ENCODE assay signal across 22 cellular contexts in the genomic region with DNA sequence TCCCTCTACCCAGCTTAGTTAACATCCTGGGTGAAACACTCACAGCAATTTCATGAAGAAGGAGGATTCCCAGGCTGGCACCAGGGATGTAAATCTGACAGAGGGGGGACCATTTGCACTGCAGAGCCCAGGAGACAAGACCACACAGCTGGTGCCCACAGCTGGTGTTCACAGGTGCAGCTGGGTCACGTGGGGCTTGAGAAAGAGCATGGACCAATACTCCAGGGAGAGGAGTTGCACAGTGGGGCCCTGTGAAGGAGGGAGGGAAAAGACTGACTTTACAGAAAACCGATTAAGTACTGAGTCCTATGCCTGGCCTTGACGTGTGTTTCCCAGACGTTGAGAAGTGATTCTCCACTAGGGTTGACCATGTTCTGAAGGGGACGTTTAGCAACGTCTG.
"Had no signal": no experiment of that assay in that cellular context is flagged by ENCODE, and none has a peak within 500 bp of the region (broad histone marks: within the 10 kb centered on the region; RNA-seq: fewer than 3 reads in every experiment).

No MANE protein-coding gene starts in this region.

- H3K4me3 ChIP-seq: body of pancreas, cardiac muscle cell, esophagus squamous epithelium, gastroesophageal sphincter, left ventricle myocardium inferior, ovary, prostate gland, spleen, thoracic aorta had no signal

- H3K36me3 ChIP-seq: cardiac muscle cell, esophagus squamous epithelium, gastroesophageal sphincter, left ventricle myocardium inferior, ovary, prostate gland, spleen, thoracic aorta had no signal

- H3K9me3 ChIP-seq: body of pancreas, esophagus squamous epithelium, gastroesophageal sphincter, left ventricle myocardium inferior, ovary, prostate gland, spleen, thoracic aorta had no signal

- H3K27me3 ChIP-seq: body of pancreas, cardiac muscle cell, esophagus squamous epithelium, gastroesophageal sphincter, ovary, spleen had no signal

- H3K27ac ChIP-seq: body of pancreas, cardiac muscle cell, esophagus squamous epithelium, gastroesophageal sphincter, left ventricle myocardium inferior, ovary, prostate gland, spleen, thoracic aorta had no signal

- ATAC-seq: activated CD8-positive, alpha-beta T cell treated with anti-CD3 and anti-CD28 coated beads for 36 hours; body of pancreas; gastroesophageal sphincter; natural killer cell had no signal

- H3K4me1 ChIP-seq: esophagus squamous epithelium, gastroesophageal sphincter, left ventricle myocardium inferior, prostate gland, spleen had no signal

- DNase-seq: activated CD4-positive, alpha-beta T cell treated with anti-CD3 and anti-CD28 coated beads, Interleukin-2, amount 10 ng/mL, durations not matched to agents 24 days and 14 days; activated CD8-positive, alpha-beta T cell treated with anti-CD3 and anti-CD28 coated beads for 36 hours; activated gamma-delta T cell; activated naive CD4-positive, alpha-beta T cell treated with anti-CD3 and anti-CD28 coated beads, Interleukin-2, amount 50 U/mL, for 16 hours; anterior cingulate cortex; body of pancreas; cortex of kidney; endodermal cell; esophagus squamous epithelium; head of caudate nucleus; hypothalamus; left ventricle myocardium inferior; mammary epithelial cell; natural killer cell; ovary; spleen; stimulated activated CD4-positive, alpha-beta T cell treated with anti-CD3 and anti-CD28 coated beads, Interleukin-4, amount 100 ng/mL, for 24 hours; stimulated activated naive CD4-positive, alpha-beta T cell treated with Interleukin-2 at 50 U/mL for 16 hours had no signal
